9 cellular contexts compared by ENCODE assay signal in genomic region chr9:109381011-109381729, GRCh38.
DNase-seq lines count a peak whose midpoint lies in the region; ATAC-seq lines count a peak whose summit lies in the region.
"Had no signal": no experiment of that assay in that cellular context is flagged by ENCODE, and none has a peak within 500 bp of the region (broad histone marks: within the 10 kb centered on the region; RNA-seq: fewer than 3 reads in every experiment).

No MANE protein-coding gene starts in this region.

- DNase-seq in glomerular visceral epithelial cell (ENCODE audit: extremely low spot score) (peak; percentile 90), inferior parietal cortex (ENCODE audit: extremely low spot score) (no peak), G401 (ENCODE audit: low spot score) (no peak)
- DNase-seq in activated naive CD4-positive, alpha-beta T cell (lab: John Stamatoyannopoulos, UW) = no peak
- DNase-seq in stimulated activated CD4-positive, alpha-beta T cell treated with anti-CD3 and anti-CD28 coated beads, Interleukin-4, amount 100 ng/mL, for 1 hour = no peak
- DNase-seq: DMS153 had no signal

- in situ Hi-C loops in G401 (cut with HindIII; ENCODE audit: low sequenced_read_pairs) = no loop called here

- ATAC-seq in GM18498 (IDR thresholded peaks at IDR 0.05; ENCODE audit: unreplicated experiment) = peak; percentile 59
- peak; percentile 75 for ATAC-seq in GM21447 (IDR thresholded peaks at IDR 0.05; ENCODE audit: unreplicated experiment)
- peak; percentile 56 for ATAC-seq in HG03439 (IDR thresholded peaks at IDR 0.05; ENCODE audit: unreplicated experiment)
